16 cellular contexts compared by ENCODE assay signal in the genomic region with DNA sequence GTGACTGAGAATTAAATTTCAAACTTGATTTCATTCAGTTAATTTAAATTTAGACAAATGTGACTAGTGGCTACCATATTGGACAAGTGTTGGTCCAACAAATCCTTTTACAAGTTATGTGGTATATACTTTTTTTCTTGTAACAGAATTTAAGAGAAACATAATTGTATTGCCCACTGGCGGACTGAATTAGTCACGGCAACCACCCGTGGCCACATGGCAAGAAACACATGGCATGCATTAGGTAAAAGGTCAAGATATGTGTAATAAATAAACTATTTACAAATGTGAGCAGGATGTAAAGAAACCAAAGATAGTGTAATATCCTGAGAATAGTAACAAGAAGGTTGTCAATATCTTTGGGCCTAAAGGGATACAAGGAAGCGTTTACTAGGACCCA.
DNase-seq lines count a peak whose midpoint lies in the region; ATAC-seq and TF ChIP-seq lines count a peak whose summit lies in the region.
"Had no signal": no experiment of that assay in that cellular context is flagged by ENCODE, and none has a peak within 500 bp of the region (broad histone marks: within the 10 kb centered on the region; RNA-seq: fewer than 3 reads in every experiment).

No MANE protein-coding gene starts in this region.

- DNase-seq in GM23248 (peak; percentile 51), SK-MEL-5 (ENCODE audit: low read depth, low spot score) (peak; percentile 10), fibroblast of gingiva (ENCODE audit: low read depth) (peak; percentile 68), activated gamma-delta T cell (lab: John Stamatoyannopoulos, UW) (no peak), natural killer cell (no peak)
- no peak for DNase-seq in activated effector memory CD4-positive, alpha-beta T cell treated with Interleukin-2 at 50 U/mL for 16 hours
- DNase-seq: 8988T; Calu3; CD8-positive, alpha-beta T cell; DMS79 treated with DMSO at 0.1 percent for 48 hours; H9 had no signal

- 53 to 57% methylated on average over 4 of the region's 4 CpGs for WGBS in GM23248 (ENCODE audit: low coverage in 1 of 2, low lambda C conversion rate in 2 of 2, missing lambda C conversion rate in 2 of 2), 2 experiments

- no peaks in the 10 kb centered on the region; the same call in 1 of the 2 replicates for H3K4me1 ChIP-seq in GM23248 (ENCODE audit: insufficient read depth)
- H3K4me1 ChIP-seq: BLaER1 treated with 17β-estradiol and CSF1 and Interleukin-3, amounts not matched to agents 10 nM and 100 nM had no signal

- no peaks in the 10 kb centered on the region for H4K20me1 ChIP-seq in GM23248 (ENCODE audit: insufficient read depth)
- H4K20me1 ChIP-seq: BLaER1 treated with 17β-estradiol and CSF1 and Interleukin-3, amounts not matched to agents 10 nM and 100 nM had no signal

- no peak overlapping the region for H3K9ac ChIP-seq in GM23248
- H3K9ac ChIP-seq: BLaER1 treated with 17β-estradiol and CSF1 and Interleukin-3, amounts not matched to agents 10 nM and 100 nM had no signal

- no peak for ATAC-seq in HG03139 (IDR thresholded peaks at IDR 0.05; ENCODE audit: unreplicated experiment)
- ATAC-seq in natural killer cell = no peak
- ATAC-seq: CD8-positive, alpha-beta T cell; GM12878; HepG2 had no signal

- no peaks in the 10 kb centered on the region for H3F3A ChIP-seq in GM23248 (ENCODE audit: insufficient read depth)

- no peak overlapping the region for H3K27ac ChIP-seq in GM23248
- H3K27ac ChIP-seq: BLaER1 treated with 17β-estradiol and CSF1 and Interleukin-3, amounts not matched to agents 10 nM and 100 nM had no signal

- no peak overlapping the region for H3K27ac Mint-ChIP-seq in natural killer cell
- H3K27ac Mint-ChIP-seq: B cell; CD8-positive, alpha-beta T cell; H9 had no signal

- H3K27me3 Mint-ChIP-seq in natural killer cell (ENCODE audit: low read depth in 2 of 2) = no peaks in the 10 kb centered on the region
- H3K27me3 Mint-ChIP-seq: B cell had no signal

- H3K9me2 ChIP-seq in GM23248 (ENCODE audit: insufficient read depth) = no peaks in the 10 kb centered on the region

- no peak overlapping the region for H3K4me2 ChIP-seq in GM23248 (ENCODE audit: unreplicated experiment)
- H3K4me2 ChIP-seq: BLaER1 treated with 17β-estradiol and CSF1 and Interleukin-3, amounts not matched to agents 10 nM and 100 nM had no signal

- no peaks in the 10 kb centered on the region for H3K79me2 ChIP-seq in GM23248 (ENCODE audit: insufficient read depth)

- TF ChIP-seq CTCF in natural killer cell (IDR thresholded peaks at IDR 0.05) = no peak

- intact Hi-C loops in natural killer cell (cut with micrococcal nuclease) = no loop called here

- in situ Hi-C loops in GM23248 (cut with MboI) = no loop called here
- in situ Hi-C loops in SK-MEL-5 (cut with HindIII; ENCODE audit: low pct_unique_long_range_greater_than_20kb, low sequenced_read_pairs) = no loop called here

- H3K4me1 Mint-ChIP-seq in natural killer cell = no peaks in the 10 kb centered on the region
- H3K4me1 Mint-ChIP-seq: B cell had no signal

- no peaks in the 10 kb centered on the region for H3K36me3 Mint-ChIP-seq in natural killer cell
- H3K36me3 Mint-ChIP-seq: CD8-positive, alpha-beta T cell had no signal

- no peak overlapping the region for H3K4me3 ChIP-seq in GM23248
- H3K4me3 ChIP-seq: BLaER1 treated with 17β-estradiol and CSF1 and Interleukin-3, amounts not matched to agents 10 nM and 100 nM; GM12878 had no signal

- no peaks in the 10 kb centered on the region for H3K36me3 ChIP-seq in GM23248 (ENCODE audit: low read depth)
- H3K36me3 ChIP-seq: BLaER1 treated with 17β-estradiol and CSF1 and Interleukin-3, amounts not matched to agents 10 nM and 100 nM had no signal

- no peaks in the 10 kb centered on the region for H3K9me3 ChIP-seq in GM23248 (ENCODE audit: low read depth)

- H3K9me3 Mint-ChIP-seq in natural killer cell = peaks cover 2 to 11% of the 10 kb centered on the region in 2 donors

- no peak overlapping the region for H3K4me3 Mint-ChIP-seq in natural killer cell
- H3K4me3 Mint-ChIP-seq: B cell; CD8-positive, alpha-beta T cell; H9 had no signal

- H2AFZ ChIP-seq in GM23248 = no peak overlapping the region

- H3K27me3 ChIP-seq in GM23248 (replicated peaks; ENCODE audit: insufficient read depth) = no peaks in the 10 kb centered on the region
- H3K27me3 ChIP-seq: BLaER1 treated with 17β-estradiol and CSF1 and Interleukin-3, amounts not matched to agents 10 nM and 100 nM had no signal

Comparison
In these comparisons a context has a peak if more than half of its experiments do, and no peak if none do; other contexts are left out.
1. DNase-seq: peak in GM23248 (single experiment), SK-MEL-5 (single experiment) and fibroblast of gingiva (single experiment); none in activated effector memory CD4-positive, alpha-beta T cell treated with Interleukin-2 at 50 U/mL for 16 hours (single experiment), activated gamma-delta T cell (single experiment) and natural killer cell (single experiment).